In the genomic region with DNA sequence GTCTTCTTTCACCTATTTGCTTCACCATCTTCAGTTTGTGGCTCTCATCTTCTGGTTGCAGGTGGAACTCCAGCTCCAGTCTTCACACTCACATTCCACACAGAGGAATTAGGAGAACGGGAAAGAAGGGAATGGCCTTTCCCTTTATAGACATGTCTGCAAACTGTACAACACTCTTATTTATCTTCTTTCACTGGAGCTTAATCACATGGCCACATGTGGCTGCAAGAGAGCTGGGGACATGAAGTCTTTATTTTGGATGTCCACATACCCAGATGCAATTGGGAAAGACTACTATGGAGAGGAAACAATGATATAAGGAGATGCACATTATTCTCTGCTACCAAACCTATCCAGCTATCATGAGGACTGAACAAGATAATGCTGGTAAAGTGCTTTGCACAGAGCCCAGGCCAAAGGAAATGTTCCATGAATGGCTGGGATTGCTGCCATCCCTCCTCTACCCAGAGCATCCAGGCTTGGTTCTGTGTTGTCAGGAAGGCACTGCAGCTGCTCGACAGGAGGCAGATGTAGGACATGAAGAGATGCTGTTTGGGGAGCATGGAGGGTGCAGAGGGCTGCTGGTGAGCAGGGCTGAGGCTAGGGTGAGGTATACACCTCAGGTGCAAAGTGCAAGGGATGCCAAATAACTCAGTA, we compare ENCODE assay signal across 17 cellular contexts.
A peak's percentile ranks its signal among the peaks of the same experiment; 100 is the strongest.
DNase-seq lines count a peak whose midpoint lies in the region; ATAC-seq, FAIRE-seq and TF ChIP-seq lines count a peak whose summit lies in the region.
"Had no signal": no experiment of that assay in that cellular context is flagged by ENCODE, and none has a peak within 500 bp of the region (broad histone marks: within the 10 kb centered on the region; RNA-seq: fewer than 3 reads in every experiment).

No MANE protein-coding gene starts in this region.

- H3K9me3 ChIP-seq in right atrium auricular region (no peaks in the 10 kb centered on the region), neuronal stem cell (replicated peaks in 1 of 2; ENCODE audit: control insufficient read depth in 2 of 2, insufficient read depth in 1 of 2, low read depth in 1 of 2, low read length in 2 of 2) (no peaks in the 10 kb centered on the region)
- H3K9me3 ChIP-seq: BLaER1 had no signal

- H2BK5ac ChIP-seq in neuronal stem cell (ENCODE audit: low read length), result no peak overlapping the region

- no peaks in the 10 kb centered on the region for H3K4me1 Mint-ChIP-seq in activated T-helper 1 cell treated with anti-CD3 and anti-CD28 coated beads, Interleukin-12 subunit alpha, Interleukin-12 subunit beta, Interleukin-2, Interleukin-4 antibody, amounts not matched to agents 30 ng/mL and 10 ng/mL and 1 ng/mL, durations not matched to agents 14 hours and 24 hours and 36 hours (ENCODE audit: low read depth)
- H3K4me1 Mint-ChIP-seq: CD14-positive monocyte; CD4-positive, alpha-beta memory T cell; H9 had no signal

- intact Hi-C loops in Right ventricle myocardium inferior (cut with DNase I) (no loop called here), left cardiac atrium (cut with DNase I) (no loop called here)
- intact Hi-C loops in activated T-helper 1 cell treated with anti-CD3 and anti-CD28 coated beads, Interleukin-12 subunit alpha, Interleukin-12 subunit beta, Interleukin-2, Interleukin-4 antibody, amounts not matched to agents 30 ng/mL and 10 ng/mL and 1 ng/mL, durations not matched to agents 14 hours and 24 hours and 36 hours (cut with micrococcal nuclease), result no loop called here

- H3K4me3 Mint-ChIP-seq in activated T-helper 1 cell treated with anti-CD3 and anti-CD28 coated beads, Interleukin-12 subunit alpha, Interleukin-12 subunit beta, Interleukin-2, Interleukin-4 antibody, amounts not matched to agents 30 ng/mL and 10 ng/mL and 1 ng/mL, durations not matched to agents 14 hours and 24 hours and 36 hours, result no peak overlapping the region
- H3K4me3 Mint-ChIP-seq: CD14-positive monocyte; CD4-positive, alpha-beta memory T cell; H9 had no signal

- no peaks in the 10 kb centered on the region for H3K36me3 Mint-ChIP-seq in activated T-helper 1 cell treated with anti-CD3 and anti-CD28 coated beads, Interleukin-12 subunit alpha, Interleukin-12 subunit beta, Interleukin-2, Interleukin-4 antibody, amounts not matched to agents 30 ng/mL and 10 ng/mL and 1 ng/mL, durations not matched to agents 14 hours and 24 hours and 36 hours (ENCODE audit: low read depth)
- H3K36me3 Mint-ChIP-seq: CD14-positive monocyte; CD4-positive, alpha-beta memory T cell had no signal

- H3K14ac ChIP-seq in neuronal stem cell (ENCODE audit: low read length), result no peak overlapping the region

- no peaks in the 10 kb centered on the region for H3K79me1 ChIP-seq in neuronal stem cell (ENCODE audit: low read depth, low read length)

- ATAC-seq in Right ventricle myocardium inferior (peak; percentile 95), left cardiac atrium (peak; percentile 33 to 47)

- H3K36me3 ChIP-seq in right atrium auricular region (no peaks in the 10 kb centered on the region), neuronal stem cell (replicated peaks in 1 of 2; ENCODE audit: control insufficient read depth in 2 of 2, insufficient read depth in 2 of 2, low read length in 2 of 2) (no peaks in the 10 kb centered on the region)
- H3K36me3 ChIP-seq: BLaER1 had no signal

- FAIRE-seq in urothelium cell line (lab: Jason Lieb, UNC), result peak; percentile 91
- FAIRE-seq: H1 had no signal

- H2BK15ac ChIP-seq in neuronal stem cell (ENCODE audit: low read length), result no peak overlapping the region

- H2BK12ac ChIP-seq in neuronal stem cell (ENCODE audit: low read length), result no peak overlapping the region

- no peak overlapping the region for H3K23ac ChIP-seq in neuronal stem cell (ENCODE audit: low read depth, low read length, poor library complexity)

- H3K9ac ChIP-seq in neuronal stem cell (ENCODE audit: low read depth, low read length, poor library complexity), result peak overlapping the region; percentile 38
- H3K9ac ChIP-seq: BLaER1 had no signal

- no peak overlapping the region for H2AFZ ChIP-seq in neuronal stem cell (ENCODE audit: low read length)

- H3K4me3 ChIP-seq in right atrium auricular region, result no peak overlapping the region
- H3K4me3 ChIP-seq in neuronal stem cell (ENCODE audit: low read length in 2 of 2), result no peak overlapping the region
- H3K4me3 ChIP-seq: BLaER1 had no signal

- no peak for TF ChIP-seq CTCF in right atrium auricular region (IDR thresholded peaks at IDR 0.05)

- no peak overlapping the region for H3K4me2 ChIP-seq in neuronal stem cell (ENCODE audit: insufficient read depth, low read length, poor library complexity, severe bottlenecking)
- H3K4me2 ChIP-seq: BLaER1 had no signal

- no peak overlapping the region for H3K4ac ChIP-seq in neuronal stem cell (ENCODE audit: low read length)

- H3K9me3 Mint-ChIP-seq in activated T-helper 1 cell treated with anti-CD3 and anti-CD28 coated beads, Interleukin-12 subunit alpha, Interleukin-12 subunit beta, Interleukin-2, Interleukin-4 antibody, amounts not matched to agents 30 ng/mL and 10 ng/mL and 1 ng/mL, durations not matched to agents 14 hours and 24 hours and 36 hours, result no peaks in the 10 kb centered on the region

- H3K27ac ChIP-seq in right atrium auricular region, result peak overlapping the region in 1 of 2 donors; percentile 37
- no peak overlapping the region for H3K27ac ChIP-seq in neuronal stem cell (replicated peaks; ENCODE audit: low read length)
- H3K27ac ChIP-seq: BLaER1 had no signal

- peaks cover 2% of the 10 kb centered on the region for H3K27me3 Mint-ChIP-seq in activated T-helper 1 cell treated with anti-CD3 and anti-CD28 coated beads, Interleukin-12 subunit alpha, Interleukin-12 subunit beta, Interleukin-2, Interleukin-4 antibody, amounts not matched to agents 30 ng/mL and 10 ng/mL and 1 ng/mL, durations not matched to agents 14 hours and 24 hours and 36 hours (ENCODE audit: insufficient read depth)

- H3K27ac Mint-ChIP-seq in activated T-helper 1 cell treated with anti-CD3 and anti-CD28 coated beads, Interleukin-12 subunit alpha, Interleukin-12 subunit beta, Interleukin-2, Interleukin-4 antibody, amounts not matched to agents 30 ng/mL and 10 ng/mL and 1 ng/mL, durations not matched to agents 14 hours and 24 hours and 36 hours, result no peak overlapping the region
- H3K27ac Mint-ChIP-seq: CD14-positive monocyte; CD4-positive, alpha-beta memory T cell; H9 had no signal

- WGBS in neuronal stem cell (ENCODE audit: extremely low coverage in 2 of 2, insufficient read length in 2 of 2, insufficient replicate concordance in 1 of 2), 2 donors, result no CpG with 5 or more reads among the region's 2 CpGs

- no peak overlapping the region for H3K18ac ChIP-seq in neuronal stem cell (ENCODE audit: low read length)

- H2BK120ac ChIP-seq in neuronal stem cell (ENCODE audit: low read depth, low read length), result no peak overlapping the region

- no peaks in the 10 kb centered on the region for H3K27me3 ChIP-seq in right atrium auricular region
- no peaks in the 10 kb centered on the region for H3K27me3 ChIP-seq in neuronal stem cell (ENCODE audit: control insufficient read depth in 3 of 3, insufficient read depth in 3 of 3, low read depth in 1 of 3, low read length in 3 of 3)
- H3K27me3 ChIP-seq: BLaER1 had no signal

- H3K4me1 ChIP-seq in right atrium auricular region (no peaks in the 10 kb centered on the region), neuronal stem cell (ENCODE audit: control insufficient read depth in 2 of 2, insufficient read depth in 1 of 2, low read depth in 1 of 2, low read length in 2 of 2) (no peaks in the 10 kb centered on the region)
- H3K4me1 ChIP-seq: BLaER1 had no signal

- H4K8ac ChIP-seq in neuronal stem cell (ENCODE audit: low read depth, low read length), result no peak overlapping the region

- H2AK5ac ChIP-seq in neuronal stem cell (ENCODE audit: low read depth, low read length), result no peak overlapping the region

- H4K91ac ChIP-seq in neuronal stem cell (ENCODE audit: low read depth, low read length, poor library complexity), result no peak overlapping the region

- no peak for DNase-seq in Right ventricle myocardium inferior (ENCODE audit: missing footprints)
- no peak for DNase-seq in right atrium auricular region (ENCODE audit: low spot score)
- no peak for DNase-seq in left cardiac atrium
- no peak for DNase-seq in neuronal stem cell (ENCODE audit: low spot score)
- DNase-seq in urothelium cell line (ENCODE audit: low spot score), result no peak
- DNase-seq in middle frontal gyrus (ENCODE audit: extremely low spot score, low spot score), result no peak
- DNase-seq in occipital lobe (lab: John Stamatoyannopoulos, UW), result no peak
- DNase-seq in activated T-helper 1 cell treated with anti-CD3 and anti-CD28 coated beads, Interleukin-12 subunit alpha, Interleukin-12 subunit beta, Interleukin-2, Interleukin-4 antibody, amounts not matched to agents 30 ng/mL and 10 ng/mL and 1 ng/mL, durations not matched to agents 14 hours and 24 hours and 36 hours (ENCODE audit: low spot score), result no peak
- DNase-seq: 8988T; CD4-positive, alpha-beta memory T cell; DMS153; DMS79 treated with DMSO at 0.1 percent for 48 hours; GF-D8; H9 had no signal
